Comparison of ENCODE assay signal across 8 cellular contexts in the genomic region with DNA sequence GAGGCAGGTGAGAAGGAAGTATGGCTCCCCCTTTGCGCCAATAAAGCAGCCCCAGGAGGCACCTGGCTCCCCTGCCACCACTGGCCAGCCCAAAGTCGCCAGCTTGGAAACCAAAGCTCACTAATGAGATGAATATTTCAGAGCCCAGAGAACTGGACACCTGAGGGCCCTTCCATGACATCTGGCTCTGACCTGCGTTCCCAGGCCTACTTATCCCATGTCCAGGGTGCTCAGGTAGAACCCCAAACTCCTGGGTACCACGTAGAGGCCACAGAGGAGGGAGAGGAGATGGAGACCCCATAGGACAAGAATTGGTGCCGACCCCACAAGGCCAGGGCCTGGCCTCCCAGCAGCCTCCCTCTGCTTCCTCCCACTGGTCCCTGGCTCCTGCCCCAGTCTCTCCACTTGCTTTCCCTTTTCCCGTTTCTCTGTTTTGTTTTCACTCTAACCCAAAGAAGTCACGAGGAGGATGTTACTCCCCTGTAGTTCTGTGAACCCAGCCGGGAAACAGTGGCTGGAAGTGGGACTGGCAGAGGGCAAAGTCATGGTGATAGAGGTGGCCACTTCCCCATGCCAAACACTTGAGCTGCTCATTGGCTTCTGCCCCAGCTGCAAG. TPM values are rescaled to one million over a fixed set of nuclear protein-coding genes. Genes with fewer than 3 reads are reported as not detected.
DNase-seq lines count a peak whose midpoint lies in the region; ATAC-seq and TF ChIP-seq lines count a peak whose summit lies in the region.

No MANE protein-coding gene starts in this region.

- peak; percentile 26 for DNase-seq in NOMO-1 treated with DMSO at 0.1 percent for 48 hours (lab: John Stamatoyannopoulos, UW; ENCODE audit: unreplicated experiment)
- DNase-seq in NOMO-1 treated with dmso at 0.1 percent for 144 hours (lab: John Stamatoyannopoulos, UW; ENCODE audit: unreplicated experiment), result no peak
- peak; percentile 49 for DNase-seq in left ventricle myocardium superior
- no peak for DNase-seq in SIG-M5 treated with dmso at 0.1 percent for 504 hours (lab: John Stamatoyannopoulos, UW; ENCODE audit: unreplicated experiment)
- DNase-seq in glutamatergic neuron, result no peak
- no peak for DNase-seq in NCI-H1048 (lab: John Stamatoyannopoulos, UW)

- peak overlapping the region; percentile 89 for H3K4me3 Mint-ChIP-seq in activated naive CD8-positive, alpha-beta T cell
- H3K4me3 Mint-ChIP-seq in glutamatergic neuron (ENCODE audit: unreplicated experiment), result no peak overlapping the region

- peak; percentile 13 for ATAC-seq in left ventricle myocardium superior

- peak overlapping the region; percentile 83 to 100 (median 98) for H3K27ac ChIP-seq in skin epidermis

- H3K4me3 ChIP-seq in skin epidermis, result peak overlapping the region; percentile 65 to 89 (median 82)

- no peaks in the 10 kb centered on the region for H3K9me3 Mint-ChIP-seq in activated naive CD8-positive, alpha-beta T cell (ENCODE audit: low read depth)
- peaks cover 3% of the 10 kb centered on the region for H3K9me3 Mint-ChIP-seq in glutamatergic neuron (ENCODE audit: unreplicated experiment)

- intact Hi-C loops in left ventricle myocardium superior (cut with micrococcal nuclease), result no loop called here

- no peaks in the 10 kb centered on the region for H3K27me3 Mint-ChIP-seq in activated naive CD8-positive, alpha-beta T cell
- H3K27me3 Mint-ChIP-seq in glutamatergic neuron (ENCODE audit: unreplicated experiment), result peaks cover 3% of the 10 kb centered on the region

- no peak for TF ChIP-seq CTCF in glutamatergic neuron (IDR thresholded peaks at IDR 0.05; ENCODE audit: partially characterized antibody, unreplicated experiment)

- peak overlapping the region; percentile 90 for H3K27ac Mint-ChIP-seq in activated naive CD8-positive, alpha-beta T cell
- no peak overlapping the region for H3K27ac Mint-ChIP-seq in glutamatergic neuron (ENCODE audit: unreplicated experiment)

- H3K36me3 Mint-ChIP-seq in activated naive CD8-positive, alpha-beta T cell, result no peaks in the 10 kb centered on the region
- H3K36me3 Mint-ChIP-seq in glutamatergic neuron (ENCODE audit: unreplicated experiment), result no peaks in the 10 kb centered on the region

- H3K4me1 Mint-ChIP-seq in activated naive CD8-positive, alpha-beta T cell (ENCODE audit: low read depth), result peaks cover 58% of the 10 kb centered on the region
- peaks cover 15% of the 10 kb centered on the region for H3K4me1 Mint-ChIP-seq in glutamatergic neuron (ENCODE audit: low read depth, unreplicated experiment)

RNA-seq across cellular contexts. Expression of a gene that starts 0.9 kb away (rescaled TPM):
- 109 TPM for total RNA-seq in left ventricle myocardium superior
- total RNA-seq in glutamatergic neuron (ENCODE audit: unreplicated experiment), result 1.8 TPM

RNA-seq across cellular contexts. Expression of a gene that starts 21.1 kb away (rescaled TPM):
- total RNA-seq in left ventricle myocardium superior (67.1 TPM), glutamatergic neuron (ENCODE audit: unreplicated experiment) (44.2 TPM)

RNA-seq across cellular contexts. Expression of a gene that starts 21.5 kb away (rescaled TPM):
- total RNA-seq in left ventricle myocardium superior, result 47.7 TPM
- 64.6 TPM for total RNA-seq in glutamatergic neuron (ENCODE audit: unreplicated experiment)

RNA-seq across cellular contexts. Expression of a gene that starts 30.6 kb away (rescaled TPM):
- total RNA-seq in left ventricle myocardium superior (0.67 TPM), glutamatergic neuron (ENCODE audit: unreplicated experiment) (1.6 TPM)

Comparison
In these comparisons a context has a peak if more than half of its experiments do, and no peak if none do; other contexts are left out.
1. DNase-seq: peak in NOMO-1 treated with DMSO at 0.1 percent for 48 hours (single experiment) and left ventricle myocardium superior (single experiment); none in NOMO-1 treated with dmso at 0.1 percent for 144 hours (single experiment), SIG-M5 treated with dmso at 0.1 percent for 504 hours (single experiment), glutamatergic neuron (single experiment) and NCI-H1048 (single experiment).
2. RNA of a gene that starts 0.9 kb away (total RNA-seq): 109 TPM in left ventricle myocardium superior (single experiment); 1.8 TPM in glutamatergic neuron (single experiment); every median in the first group is over 10 times any median in the second.